19 cellular contexts compared by ENCODE assay signal in the genomic region with DNA sequence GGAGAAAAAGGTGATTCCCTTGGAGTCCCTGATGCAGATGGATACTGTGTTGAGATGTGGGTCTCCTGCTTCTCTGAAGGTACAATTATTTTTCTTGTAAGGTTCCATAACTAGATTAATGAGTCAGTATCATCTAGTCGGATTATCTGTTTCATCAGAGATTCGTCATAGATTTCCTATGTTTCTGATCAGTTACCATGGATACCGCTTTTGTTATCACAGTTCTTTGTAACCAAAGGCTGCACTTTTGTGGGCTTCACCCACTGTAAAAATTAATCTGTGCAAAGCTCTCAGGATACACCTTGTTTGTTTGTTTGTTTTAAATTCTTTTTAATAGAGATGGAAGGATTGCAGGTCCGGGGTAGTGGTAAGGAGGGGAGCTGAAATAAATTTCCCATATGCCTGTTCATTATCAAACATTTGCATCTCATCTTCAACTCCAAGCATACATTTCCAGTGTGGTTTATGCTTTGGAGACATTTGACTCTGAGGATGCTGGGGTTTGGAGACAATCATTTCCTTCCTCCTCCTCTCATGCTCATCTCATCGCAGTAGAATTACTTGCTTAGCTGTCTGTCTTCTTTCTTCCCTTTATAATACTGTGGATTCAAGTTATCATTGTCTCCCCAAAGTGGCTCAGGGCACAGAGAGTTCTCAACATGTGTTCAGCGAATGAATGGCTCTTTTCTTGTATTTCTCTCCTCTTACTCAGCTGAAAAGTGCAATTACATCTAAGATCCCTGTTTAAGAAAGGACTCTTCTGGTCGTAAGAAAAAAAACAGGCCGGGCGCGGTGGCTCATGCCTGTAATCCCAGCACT. TPM values are rescaled to one million over a fixed set of nuclear protein-coding genes. Genes with fewer than 3 reads are reported as not detected.
DNase-seq lines count a peak whose midpoint lies in the region; ATAC-seq, FAIRE-seq and TF ChIP-seq lines count a peak whose summit lies in the region.
"Had no signal": no experiment of that assay in that cellular context is flagged by ENCODE, and none has a peak within 500 bp of the region (broad histone marks: within the 10 kb centered on the region; RNA-seq: fewer than 3 reads in every experiment).

No MANE protein-coding gene starts in this region.

- 62% methylated on average over 10 of the region's 10 CpGs for WGBS in HepG2 (ENCODE audit: low lambda C conversion rate)
- WGBS in right lobe of liver (ENCODE audit: insufficient coverage, low coverage, low lambda C conversion rate, missing lambda C conversion rate) = 54% methylated on average over 10 of the region's 10 CpGs
- WGBS in hepatocyte (ENCODE audit: low lambda C conversion rate, missing lambda C conversion rate) = 76% methylated on average over 10 of the region's 10 CpGs

- H3K9ac ChIP-seq in HepG2 (ENCODE audit: insufficient read depth, low read depth, low read length) = no peak overlapping the region

- no peak overlapping the region for H3K4me3 ChIP-seq in HepG2 (replicated peaks in 1 of 3; ENCODE audit: insufficient read depth in 1 of 3, low read depth in 2 of 3, low read length in 3 of 3)
- no peak overlapping the region for H3K4me3 ChIP-seq in right lobe of liver
- H3K4me3 ChIP-seq in hepatocyte = no peak overlapping the region
- H3K4me3 ChIP-seq: left ventricle myocardium inferior, right atrium auricular region had no signal

- H3K27ac ChIP-seq in HepG2 (ENCODE audit: extremely low read length, insufficient read depth, low read length) (no peak overlapping the region), right lobe of liver (no peak overlapping the region), hepatocyte (no peak overlapping the region)
- H3K27ac ChIP-seq: left ventricle myocardium inferior, right atrium auricular region had no signal

- H3K4me2 ChIP-seq in HepG2 (ENCODE audit: low read depth, low read length) (0 out of 2 replicates have a peak overlapping the region, but pooled peaks have one; percentile 7), hepatocyte (peak overlapping the region; percentile 73)

- H3K9me3 ChIP-seq in HepG2 (ENCODE audit: low read length) = no peaks in the 10 kb centered on the region
- no peaks in the 10 kb centered on the region for H3K9me3 ChIP-seq in right lobe of liver
- no peaks in the 10 kb centered on the region for H3K9me3 ChIP-seq in hepatocyte (ENCODE audit: low read depth)
- H3K9me3 ChIP-seq: left ventricle myocardium inferior, right atrium auricular region had no signal

- H3K79me2 ChIP-seq in HepG2 (ENCODE audit: insufficient read depth, low read length) (no peaks in the 10 kb centered on the region), hepatocyte (no peaks in the 10 kb centered on the region)

- TF ChIP-seq RAD21 in HepG2 (CRISPR knock-in tag; IDR thresholded peaks at IDR 0.05) = no peak

- no peaks in the 10 kb centered on the region for H3K36me3 Mint-ChIP-seq in stimulated activated naive B cell treated with anti-CD40 and anti-IgM and Interleukin-4, amounts not matched to agents 10 μg/mL and 1 μg/mL and 100 μg/mL, for 72 hours
- H3K36me3 Mint-ChIP-seq: IgD-negative memory B cell, natural killer cell, type B pancreatic cell had no signal

- peak overlapping the region; percentile 32 for H3K27ac Mint-ChIP-seq in stimulated activated naive B cell treated with anti-CD40 and anti-IgM and Interleukin-4, amounts not matched to agents 10 μg/mL and 1 μg/mL and 100 μg/mL, for 72 hours
- H3K27ac Mint-ChIP-seq: IgD-negative memory B cell, natural killer cell, type B pancreatic cell had no signal

- H3K36me3 ChIP-seq in HepG2 (replicated peaks in 1 of 2; ENCODE audit: control insufficient read depth in 1 of 2, insufficient read depth in 2 of 2, low read length in 2 of 2) (no peaks in the 10 kb centered on the region), right lobe of liver (no peaks in the 10 kb centered on the region), hepatocyte (replicated peaks; ENCODE audit: insufficient read depth, low read depth) (no peaks in the 10 kb centered on the region)
- H3K36me3 ChIP-seq: left ventricle myocardium inferior, right atrium auricular region had no signal

- TF ChIP-seq POLR2A in HepG2 (IDR thresholded peaks at IDR 0.05; ENCODE audit: insufficient read depth in 1 of 2, low read depth in 2 of 2, low read length in 2 of 2) = no peak
- TF ChIP-seq POLR2A in right lobe of liver (IDR thresholded peaks at IDR 0.05) = no peak

- H2AFZ ChIP-seq in HepG2 (ENCODE audit: low read length) (no peak overlapping the region), hepatocyte (peak overlapping the region; percentile 29)

- POLR2A ChIA-PET in HepG2 (lab: Yijun Ruan, JAX) = no interaction called here

- intact Hi-C loops in HepG2 (cut with micrococcal nuclease; ENCODE audit: unreplicated experiment) = no loop called here
- intact Hi-C loops in right lobe of liver (cut with DNase I) = no loop called here
- intact Hi-C loops in left cardiac atrium (cut with DNase I) = loop anchor here in 1 of 2 donors (10.0 kb wide), 1 partner anchor 150 kb away; no protein-coding TSS in a partner anchor

- H3K9me2 ChIP-seq in hepatocyte (replicated peaks; ENCODE audit: insufficient read depth) = no peaks in the 10 kb centered on the region

- H3K9me3 Mint-ChIP-seq in stimulated activated naive B cell treated with anti-CD40 and anti-IgM and Interleukin-4, amounts not matched to agents 10 μg/mL and 1 μg/mL and 100 μg/mL, for 72 hours = no peaks in the 10 kb centered on the region
- H3K9me3 Mint-ChIP-seq: IgD-negative memory B cell, natural killer cell, type B pancreatic cell had no signal

- H3K4me1 ChIP-seq in HepG2 (ENCODE audit: insufficient read depth, low read length) (no peaks in the 10 kb centered on the region), right lobe of liver (no peaks in the 10 kb centered on the region), hepatocyte (ENCODE audit: insufficient read depth) (peaks cover 3% of the 10 kb centered on the region)
- H3K4me1 ChIP-seq: left ventricle myocardium inferior, right atrium auricular region had no signal

- no peak for TF ChIP-seq EP300 in HepG2 (IDR thresholded peaks at IDR 0.05; ENCODE audit: low read depth in 2 of 2, low read length in 2 of 2)
- no peak for TF ChIP-seq EP300 in HepG2 (CRISPR knock-in tag; IDR thresholded peaks at IDR 0.05; ENCODE audit: borderline replicate concordance)

- no TSS peak for BruUV-seq in HepG2 (replicated peaks; lab: Mats Ljungman, UMichigan)

- peaks cover 1 to 25% of the 10 kb centered on the region in 2 experiments; a peak in 4 of 5 replicates for H3K27me3 ChIP-seq in HepG2 (ENCODE audit: control insufficient read depth in 1 of 2, insufficient read depth in 2 of 2, low read length in 2 of 2)
- H3K27me3 ChIP-seq in right lobe of liver = no peaks in the 10 kb centered on the region
- H3K27me3 ChIP-seq in hepatocyte = no peaks in the 10 kb centered on the region
- H3K27me3 ChIP-seq: right atrium auricular region had no signal

- no peak overlapping the region for H3K4me3 Mint-ChIP-seq in stimulated activated naive B cell treated with anti-CD40 and anti-IgM and Interleukin-4, amounts not matched to agents 10 μg/mL and 1 μg/mL and 100 μg/mL, for 72 hours
- H3K4me3 Mint-ChIP-seq: IgD-negative memory B cell, natural killer cell had no signal

- no peaks in the 10 kb centered on the region for H3K4me1 Mint-ChIP-seq in stimulated activated naive B cell treated with anti-CD40 and anti-IgM and Interleukin-4, amounts not matched to agents 10 μg/mL and 1 μg/mL and 100 μg/mL, for 72 hours
- H3K4me1 Mint-ChIP-seq: natural killer cell had no signal

- H3K27me3 Mint-ChIP-seq in stimulated activated naive B cell treated with anti-CD40 and anti-IgM and Interleukin-4, amounts not matched to agents 10 μg/mL and 1 μg/mL and 100 μg/mL, for 72 hours = peaks cover 5 to 17% of the 10 kb centered on the region in 2 donors

- ATAC-seq in HepG2 = no peak
- ATAC-seq in right lobe of liver = no peak
- no peak for ATAC-seq in stimulated activated naive B cell treated with anti-CD40 and anti-IgM and Interleukin-4, amounts not matched to agents 10 μg/mL and 1 μg/mL and 100 μg/mL, for 72 hours (replicated peaks)
- no peak for ATAC-seq in left cardiac atrium
- ATAC-seq in GM21447 (IDR thresholded peaks at IDR 0.05; ENCODE audit: unreplicated experiment) = no peak
- ATAC-seq: natural killer cell had no signal

- H4K20me1 ChIP-seq in HepG2 (ENCODE audit: insufficient read depth, low read length) (no peaks in the 10 kb centered on the region), hepatocyte (ENCODE audit: insufficient read depth, poor library complexity, severe bottlenecking) (no peaks in the 10 kb centered on the region)

- DNase-seq in HepG2 (ENCODE audit: low spot score) = no peak
- no peak for DNase-seq in right lobe of liver
- DNase-seq in amniotic epithelial cell (ENCODE audit: low read depth) = peak; percentile 25
- no peak for DNase-seq in hepatocyte (ENCODE audit: low spot score)
- no peak for DNase-seq in stimulated activated naive B cell treated with anti-CD40 and anti-IgM and Interleukin-4, amounts not matched to agents 10 μg/mL and 1 μg/mL and 100 μg/mL, for 72 hours
- no peak for DNase-seq in left cardiac atrium
- no peak for DNase-seq in HTR-8/SVneo (ENCODE audit: insufficient read length, low spot score)
- DNase-seq: activated gamma-delta T cell; GOT3; left ventricle myocardium inferior; natural killer cell; NCI-H1417 treated with DMSO at 0.1 percent for 48 hours; NCI-H226; stimulated activated CD4-positive, alpha-beta T cell treated with anti-CD3 and anti-CD28 coated beads, Interleukin-2, amount 100 ng/mL, for 48 hours; stimulated activated CD8-positive, alpha-beta memory T cell treated with anti-CD3 and anti-CD28 coated beads, Interleukin-4, amount 100 ng/mL, for 48 hours had no signal

- in situ Hi-C loops in HepG2 (cut with HindIII; ENCODE audit: extremely low pct_ligation_motif_present, low pct_unique_long_range_greater_than_20kb) = no loop called here

- CTCF ChIA-PET in HepG2 (lab: Yijun Ruan, JAX; ENCODE audit: low intra/inter-chr PET ratio, low total read pairs) = no interaction called here

- FAIRE-seq in HepG2 (lab: Jason Lieb, UNC) (no peak), HTR-8/SVneo (lab: Jason Lieb, UNC) (no peak)

- no peak for TF ChIP-seq CTCF in HepG2 (CRISPR knock-in tag; IDR thresholded peaks at IDR 0.05)
- TF ChIP-seq CTCF in right lobe of liver (IDR thresholded peaks at IDR 0.05) = no peak
- TF ChIP-seq CTCF in hepatocyte (IDR thresholded peaks at IDR 0.05; ENCODE audit: poor library complexity) = no peak

RNA-seq across cellular contexts. Expression of gene DNAJC11, which starts 33.2 kb away (rescaled TPM):
- total RNA-seq in HepG2 (2016; rRNA removed; fragmentation: Illumina TruSeq; extraction: Trizol) (47.6 and 56.8 TPM in 2 replicates), right lobe of liver (10 to 100 TPM; 24.9 to 36.0 (median 28.6) TPM), hepatocyte (35.3 and 47.9 TPM in 2 replicates), left cardiac atrium (10 to 100 TPM; 54.5 to 57.1 TPM)
- 11.4 and 12.0 TPM in 2 replicates for total RNA-seq in HepG2 (2016; cell fraction: cytosol; rRNA removed; fragmentation: Illumina TruSeq; extraction: Trizol; ENCODE audit: low read depth)
- 49.7 and 50.5 TPM in 2 replicates for total RNA-seq in HepG2 (2016; cell fraction: insoluble cytoplasmic fraction; rRNA removed; fragmentation: Illumina TruSeq; extraction: Trizol)
- 13.0 and 15.4 TPM in 2 replicates for total RNA-seq in HepG2 (2016; cell fraction: membrane; rRNA removed; fragmentation: Illumina TruSeq; extraction: Trizol)
- total RNA-seq in HepG2 (2016; cell fraction: nucleus; rRNA removed; fragmentation: Illumina TruSeq; extraction: Trizol) = 46.2 and 51.3 TPM in 2 replicates
- polyA plus RNA-seq in HepG2 (2011; rRNA removed) (24.0 and 25.1 TPM in 2 replicates), hepatocyte (39.5 and 43.0 TPM in 2 replicates)
- polyA plus RNA-seq in HepG2 (2011; cell fraction: cytosol; rRNA removed) = 16.9 and 18.9 TPM in 2 replicates
- polyA plus RNA-seq in HepG2 (2011; cell fraction: nucleus; rRNA removed) = 95.4 and 110 TPM in 2 replicates
- polyA plus RNA-seq in HepG2 (2012) = 43.5 and 45.3 TPM in 2 replicates
- polyA plus RNA-seq in HepG2 (2016; cell fraction: cytosol; fragmentation: Illumina TruSeq; extraction: Trizol; ENCODE audit: low read depth) = 4.3 and 4.6 TPM in 2 replicates
- polyA plus RNA-seq in HepG2 (2016; cell fraction: insoluble cytoplasmic fraction; fragmentation: Illumina TruSeq; extraction: Trizol; ENCODE audit: low read depth) = 42.1 and 52.6 TPM in 2 replicates
- 10.0 and 10.7 TPM in 2 replicates for polyA plus RNA-seq in HepG2 (2016; cell fraction: membrane; fragmentation: Illumina TruSeq; extraction: Trizol; ENCODE audit: low read depth)
- polyA plus RNA-seq in HepG2 (2016; cell fraction: nucleus; fragmentation: Illumina TruSeq; extraction: Trizol; ENCODE audit: insufficient read depth, low read depth) = 98.5 and 103 TPM in 2 replicates
- polyA minus RNA-seq in HepG2 (2011; rRNA and poly(A)+ RNA removed; ENCODE audit: low replicate concordance) = 21.2 and 48.5 TPM in 2 replicates
- polyA minus RNA-seq in HepG2 (2011; cell fraction: cytosol; rRNA and poly(A)+ RNA removed) = 13.3 and 15.7 TPM in 2 replicates
- 38.4 and 48.9 TPM in 2 replicates for polyA minus RNA-seq in HepG2 (2011; cell fraction: nucleus; rRNA and poly(A)+ RNA removed)

RNA-seq across cellular contexts. Expression of gene CAMTA1, which starts 50.5 kb away (rescaled TPM):
- total RNA-seq in HepG2 (2016; rRNA removed; fragmentation: Illumina TruSeq; extraction: Trizol) = 36.4 and 36.7 TPM in 2 replicates
- 54.5 and 63.4 TPM in 2 replicates for total RNA-seq in HepG2 (2016; cell fraction: cytosol; rRNA removed; fragmentation: Illumina TruSeq; extraction: Trizol; ENCODE audit: low read depth)
- 33.9 and 46.1 TPM in 2 replicates for total RNA-seq in HepG2 (2016; cell fraction: insoluble cytoplasmic fraction; rRNA removed; fragmentation: Illumina TruSeq; extraction: Trizol)
- 56.0 and 62.9 TPM in 2 replicates for total RNA-seq in HepG2 (2016; cell fraction: membrane; rRNA removed; fragmentation: Illumina TruSeq; extraction: Trizol)
- 25.6 and 26.4 TPM in 2 replicates for total RNA-seq in HepG2 (2016; cell fraction: nucleus; rRNA removed; fragmentation: Illumina TruSeq; extraction: Trizol)
- polyA plus RNA-seq in HepG2 (2011; rRNA removed) = 22.4 and 25.0 TPM in 2 replicates
- polyA plus RNA-seq in HepG2 (2011; cell fraction: cytosol; rRNA removed) = 17.3 and 28.2 TPM in 2 replicates
- 11.2 and 18.4 TPM in 2 replicates for polyA plus RNA-seq in HepG2 (2011; cell fraction: nucleus; rRNA removed)
- polyA plus RNA-seq in HepG2 (2012) = 65.7 and 66.4 TPM in 2 replicates
- 156 and 189 TPM in 2 replicates for polyA plus RNA-seq in HepG2 (2016; cell fraction: cytosol; fragmentation: Illumina TruSeq; extraction: Trizol; ENCODE audit: low read depth)
- 69.7 and 85.6 TPM in 2 replicates for polyA plus RNA-seq in HepG2 (2016; cell fraction: insoluble cytoplasmic fraction; fragmentation: Illumina TruSeq; extraction: Trizol; ENCODE audit: low read depth)
- 126 and 154 TPM in 2 replicates for polyA plus RNA-seq in HepG2 (2016; cell fraction: membrane; fragmentation: Illumina TruSeq; extraction: Trizol; ENCODE audit: low read depth)
- 49.0 and 50.2 TPM in 2 replicates for polyA plus RNA-seq in HepG2 (2016; cell fraction: nucleus; fragmentation: Illumina TruSeq; extraction: Trizol; ENCODE audit: insufficient read depth, low read depth)
- polyA minus RNA-seq in HepG2 (2011; rRNA and poly(A)+ RNA removed; ENCODE audit: low replicate concordance) = 12.6 and 15.2 TPM in 2 replicates
- 9.3 and 13.8 TPM in 2 replicates for polyA minus RNA-seq in HepG2 (2011; cell fraction: cytosol; rRNA and poly(A)+ RNA removed)
- 30.2 and 31.8 TPM in 2 replicates for polyA minus RNA-seq in HepG2 (2011; cell fraction: nucleus; rRNA and poly(A)+ RNA removed)
- total RNA-seq in right lobe of liver = 10 to 100 TPM; 32.3 to 49.4 (median 37.2) TPM
- total RNA-seq in hepatocyte = 89.0 and 111 TPM in 2 replicates
- 145 and 151 TPM in 2 replicates for polyA plus RNA-seq in hepatocyte
- total RNA-seq in left cardiac atrium = 100 to 1,000 TPM; 109 to 128 TPM
